Comparison of ENCODE assay signal across 1 cellular context in genomic region chr5:32538031-32538547, GRCh38.
A peak's percentile ranks its signal among the peaks of the same experiment; 100 is the strongest.
TF ChIP-seq lines count a peak whose summit lies in the region.

No MANE protein-coding gene starts in this region.

TF ChIP-seq in GM12878, 131 proteins besides CTCF, POLR2A, EP300 and RAD21 (continued from another document and continues in another):
- TF ChIP-seq HCFC1 (IDR thresholded peaks at IDR 0.05; ENCODE audit: low read length) = no peak
- TF ChIP-seq CBFB (IDR thresholded peaks at IDR 0.05; ENCODE audit: low read depth) = peak; percentile 57
- peak; percentile 96 for TF ChIP-seq IRF4 (IDR thresholded peaks at IDR 0.05; ENCODE audit: low read depth, low read length)
- peak; percentile 94; the same call in 1 of the 2 replicates for TF ChIP-seq TCF12 (IDR thresholded peaks at IDR 0.05; ENCODE audit: low read depth, low read length)
- TF ChIP-seq PKNOX1 (IDR thresholded peaks at IDR 0.05) = no peak; the same call in 1 of the 2 replicates
- TF ChIP-seq NKRF (conservative IDR thresholded peaks at IDR 0.05) = 0 out of 2 replicates have a peak, but pooled peaks have one; percentile 55
- peak; percentile 32; the same call in 1 of the 2 replicates for TF ChIP-seq MYB (IDR thresholded peaks at IDR 0.05; ENCODE audit: borderline replicate concordance, low read depth, low read length)
- TF ChIP-seq ELK1 (IDR thresholded peaks at IDR 0.05; ENCODE audit: low read depth, low read length) = no peak
- TF ChIP-seq TCF7 (IDR thresholded peaks at IDR 0.05; ENCODE audit: borderline replicate concordance) = peak; percentile 74; the same call in 1 of the 2 replicates
- TF ChIP-seq EGR1 (IDR thresholded peaks at IDR 0.05; ENCODE audit: borderline replicate concordance in 1 of 2, low read depth in 2 of 2, low read length in 2 of 2) = peak in 1 of 2 experiments; percentile 71; a peak in 1 of 3 replicates
- peak; percentile 99 for TF ChIP-seq GATAD2B (conservative IDR thresholded peaks at IDR 0.05; ENCODE audit: low read depth)
- no peak for TF ChIP-seq YBX1 (IDR thresholded peaks at IDR 0.05)
- peak; percentile 99 for TF ChIP-seq DPF2 (IDR thresholded peaks at IDR 0.05)
- TF ChIP-seq CEBPZ (IDR thresholded peaks at IDR 0.05; ENCODE audit: low read depth, low read length) = no peak
- no peak for TF ChIP-seq MXI1 (IDR thresholded peaks at IDR 0.05; ENCODE audit: low read depth, low read length)
- no peak for TF ChIP-seq PRDM15 (CRISPR knock-in tag; IDR thresholded peaks at IDR 0.05)
- TF ChIP-seq ESRRA (IDR thresholded peaks at IDR 0.05; ENCODE audit: low read length) = no peak
- TF ChIP-seq ZBTB11 (CRISPR knock-in tag; IDR thresholded peaks at IDR 0.05) = no peak
- TF ChIP-seq BCL3 (IDR thresholded peaks at IDR 0.05; ENCODE audit: borderline replicate concordance, insufficient read depth, low read depth, low read length, poor library complexity, severe bottlenecking) = peak; percentile 71
- peak; percentile 91 for TF ChIP-seq FOXM1 (IDR thresholded peaks at IDR 0.05; ENCODE audit: low read depth, low read length)
- TF ChIP-seq ATF3 (IDR thresholded peaks at IDR 0.05; ENCODE audit: borderline replicate concordance, extremely low read depth, low read depth, low read length) = no peak
- TF ChIP-seq ZNF592 (IDR thresholded peaks at IDR 0.05) = no peak
- peak; percentile 88 for TF ChIP-seq ZNF217 (IDR thresholded peaks at IDR 0.05)
- TF ChIP-seq CREB1 (IDR thresholded peaks at IDR 0.05; ENCODE audit: low read depth) = peak; percentile 88
- TF ChIP-seq YY1 (IDR thresholded peaks at IDR 0.05; ENCODE audit: low read depth, low read length) = peak; percentile 2; the same call in 1 of the 2 replicates
- TF ChIP-seq CHD1 (IDR thresholded peaks at IDR 0.05; ENCODE audit: low read depth, low read length) = no peak
- TF ChIP-seq POLR2AphosphoS5 (IDR thresholded peaks at IDR 0.05; ENCODE audit: low read length) = no peak
- no peak; the same call in none of the 2 replicates for TF ChIP-seq CBX5 (IDR thresholded peaks at IDR 0.05; ENCODE audit: low read depth)
- no peak for TF ChIP-seq WRNIP1 (IDR thresholded peaks at IDR 0.05; ENCODE audit: borderline replicate concordance, low read depth, low read length)
- peak; percentile 89 for TF ChIP-seq PAX5 (IDR thresholded peaks at IDR 0.05; ENCODE audit: borderline replicate concordance, low read depth, low read length)
- no peak for TF ChIP-seq PBX3 (IDR thresholded peaks at IDR 0.05; ENCODE audit: insufficient replicate concordance, low read depth, low read length)
- TF ChIP-seq SPI1 (IDR thresholded peaks at IDR 0.05; ENCODE audit: borderline replicate concordance, insufficient read depth, low read depth, low read length) = peak; percentile 99
- TF ChIP-seq NBN (IDR thresholded peaks at IDR 0.05) = peak; percentile 85
- TF ChIP-seq KLF5 (IDR thresholded peaks at IDR 0.05; ENCODE audit: partially characterized antibody) = no peak
